Comparison of ENCODE assay signal across 26 cellular contexts in genomic region chr6:167861424-167861823, GRCh38. TPM values are rescaled to one million over a fixed set of nuclear protein-coding genes. Genes with fewer than 3 reads are reported as not detected.
DNase-seq lines count a peak whose midpoint lies in the region; ATAC-seq and TF ChIP-seq lines count a peak whose summit lies in the region.
"Had no signal": no experiment of that assay in that cellular context is flagged by ENCODE, and none has a peak within 500 bp of the region (broad histone marks: within the 10 kb centered on the region; RNA-seq: fewer than 3 reads in every experiment).

No MANE protein-coding gene starts in this region.

- H3K9me3 Mint-ChIP-seq in activated T-cell treated with anti-CD3 and anti-CD28 coated beads, Interleukin-2, amount 50 U/mL, for 72 hours = no peaks in the 10 kb centered on the region
- H3K9me3 Mint-ChIP-seq in endodermal cell (no peaks in the 10 kb centered on the region), mesothelial cell of epicardium (no peaks in the 10 kb centered on the region)

- no peak overlapping the region for H3K27ac ChIP-seq in endodermal cell (ENCODE audit: low read depth, low read length)

- no peak overlapping the region for H3K4me3 Mint-ChIP-seq in activated T-cell treated with anti-CD3 and anti-CD28 coated beads, Interleukin-2, amount 50 U/mL, for 72 hours
- no peak overlapping the region for H3K4me3 Mint-ChIP-seq in endodermal cell
- no peak overlapping the region for H3K4me3 Mint-ChIP-seq in mesothelial cell of epicardium
- H3K4me3 Mint-ChIP-seq: CD8-positive, alpha-beta memory T cell had no signal

- ATAC-seq in activated T-cell treated with anti-CD3 and anti-CD28 coated beads, Interleukin-2, amount 50 U/mL, for 72 hours (replicated peaks in 1 of 2) = no peak
- ATAC-seq in GM19035 (IDR thresholded peaks at IDR 0.05; ENCODE audit: unreplicated experiment) = no peak
- ATAC-seq: HepG2, K562, Panc1 had no signal

- no peak overlapping the region for H3K9ac ChIP-seq in endodermal cell (ENCODE audit: extremely low read depth, low read length, poor library complexity, severe bottlenecking)

- peaks cover 4% of the 10 kb centered on the region for H3K4me1 ChIP-seq in endodermal cell (ENCODE audit: control insufficient read depth, insufficient read depth, low read length)

- no peaks in the 10 kb centered on the region for H3K27me3 ChIP-seq in endodermal cell (ENCODE audit: control insufficient read depth, insufficient read depth, low read length, poor library complexity, severe bottlenecking)

- H3K4me3 ChIP-seq in endodermal cell (ENCODE audit: low read length) = no peak overlapping the region
- H3K4me3 ChIP-seq: K562 had no signal

- no peak for TF ChIP-seq CTCF in endodermal cell (conservative IDR thresholded peaks at IDR 0.05)
- no peak for TF ChIP-seq CTCF in mesothelial cell of epicardium (IDR thresholded peaks at IDR 0.05; ENCODE audit: unreplicated experiment)

- DNase-seq in activated T-cell treated with anti-CD3 and anti-CD28 coated beads, Interleukin-2, amount 50 U/mL, for 72 hours = no peak
- no peak for DNase-seq in activated T-cell treated with anti-CD3 and anti-CD28 coated beads, Interleukin-2, amount 50 U/mL, for 48 hours
- DNase-seq in endodermal cell (no peak), mesothelial cell of epicardium (ENCODE audit: low spot score in 2 of 2, unreplicated experiment in 2 of 2) (no peak), NCI-H2081 treated with DMSO at 0.1 percent for 48 hours (lab: John Stamatoyannopoulos, UW) (no peak), NCI-H748 treated with DMSO at 0.1 percent for 48 hours (lab: John Stamatoyannopoulos, UW) (no peak)
- no peak for DNase-seq in stimulated activated CD4-positive, alpha-beta T cell treated with anti-CD3 and anti-CD28 coated beads, Interleukin-2, amount 100 ng/mL, for 24 hours
- DNase-seq: 8988T; AML-193; C1 segment of cervical spinal cord; Calu3; CD8-positive, alpha-beta memory T cell; DMS153; GDM1; H7; MM.1S; NCI-H1092; NCI-H1436; NCI-H187 treated with DMSO at 0.1 percent for 48 hours; NCI-H226; NCI-H510A treated with DMSO at 0.1 percent for 48 hours; NCI-H774 had no signal

- no peaks in the 10 kb centered on the region for H3K9me3 ChIP-seq in endodermal cell (ENCODE audit: control insufficient read depth, low read length)

- H3K27me3 Mint-ChIP-seq in activated T-cell treated with anti-CD3 and anti-CD28 coated beads, Interleukin-2, amount 50 U/mL, for 72 hours (ENCODE audit: low read depth) = peaks cover 20% of the 10 kb centered on the region
- H3K27me3 Mint-ChIP-seq in endodermal cell (ENCODE audit: insufficient read depth) = no peaks in the 10 kb centered on the region
- no peaks in the 10 kb centered on the region for H3K27me3 Mint-ChIP-seq in mesothelial cell of epicardium (ENCODE audit: low read depth)

- peaks cover 17% of the 10 kb centered on the region for H3K36me3 ChIP-seq in endodermal cell (ENCODE audit: control insufficient read depth, insufficient read depth, low read length)

- peaks cover 16% of the 10 kb centered on the region for H3K4me1 Mint-ChIP-seq in activated T-cell treated with anti-CD3 and anti-CD28 coated beads, Interleukin-2, amount 50 U/mL, for 72 hours (ENCODE audit: low read depth)
- H3K4me1 Mint-ChIP-seq in endodermal cell (peaks cover 55% of the 10 kb centered on the region), mesothelial cell of epicardium (peaks cover 55% of the 10 kb centered on the region)

- H3K36me3 Mint-ChIP-seq in activated T-cell treated with anti-CD3 and anti-CD28 coated beads, Interleukin-2, amount 50 U/mL, for 72 hours (ENCODE audit: insufficient read depth in 2 of 2) = no peaks in the 10 kb centered on the region
- H3K36me3 Mint-ChIP-seq in endodermal cell (ENCODE audit: low read depth) (peaks cover 6% of the 10 kb centered on the region), mesothelial cell of epicardium (peaks cover 11% of the 10 kb centered on the region)
- H3K36me3 Mint-ChIP-seq: CD8-positive, alpha-beta memory T cell had no signal

- H3K27ac Mint-ChIP-seq in activated T-cell treated with anti-CD3 and anti-CD28 coated beads, Interleukin-2, amount 50 U/mL, for 72 hours = peak overlapping the region; percentile 50
- H3K27ac Mint-ChIP-seq in endodermal cell = peak overlapping the region; percentile 26
- H3K27ac Mint-ChIP-seq in mesothelial cell of epicardium = peak overlapping the region; percentile 89

RNA-seq across cellular contexts. Expression of gene AFDN, which starts 34.7 kb away (rescaled TPM):
- total RNA-seq in activated T-cell treated with anti-CD3 and anti-CD28 coated beads, Interleukin-2, amount 50 U/mL, for 72 hours = 10 to 100 TPM; 21.6 to 31.9 TPM
- total RNA-seq in endodermal cell (100 to 1,000 TPM; 214 to 239 TPM), mesothelial cell of epicardium (280 to 284 TPM (median 282 TPM) in 3 replicates)
- polyA plus RNA-seq in endodermal cell (2013, experiment 1 of 2) = 167 TPM
- polyA plus RNA-seq in endodermal cell (2013, experiment 2 of 2) = 150 TPM

Comparison
In these comparisons a context has a peak if more than half of its experiments do, and no peak if none do; other contexts are left out.
1. H3K27ac Mint-ChIP-seq: peak in every context shown above with its lines; median percentile 89 in mesothelial cell of epicardium; 50 in activated T-cell treated with anti-CD3 and anti-CD28 coated beads, Interleukin-2, amount 50 U/mL, for 72 hours; 26 in endodermal cell.